ENCODE assay signal across 8 cellular contexts in genomic region chr22:35350539-35351503, GRCh38. TPM values are rescaled to one million over a fixed set of nuclear protein-coding genes. Genes with fewer than 3 reads are reported as not detected.
A peak's percentile ranks its signal among the peaks of the same experiment; 100 is the strongest.
DNase-seq lines count a peak whose midpoint lies in the region; ATAC-seq, FAIRE-seq and TF ChIP-seq lines count a peak whose summit lies in the region.

No MANE protein-coding gene starts in this region.

- H4K20me1 ChIP-seq in astrocyte (ENCODE audit: insufficient read depth, low read length), result no peaks in the 10 kb centered on the region
- no peaks in the 10 kb centered on the region for H4K20me1 ChIP-seq in hepatocyte (ENCODE audit: insufficient read depth, poor library complexity, severe bottlenecking)

- peak overlapping the region; percentile 89 for H3K9ac ChIP-seq in astrocyte (ENCODE audit: low read length)
- H3K9ac ChIP-seq in rectal smooth muscle tissue (ENCODE audit: low read length), result peak overlapping the region; percentile 43

- H3K79me2 ChIP-seq in astrocyte (ENCODE audit: insufficient read depth, low read length), result no peaks in the 10 kb centered on the region
- no peaks in the 10 kb centered on the region for H3K79me2 ChIP-seq in hepatocyte

- ATAC-seq in HG02938 (IDR thresholded peaks at IDR 0.05; ENCODE audit: unreplicated experiment), result peak; percentile 80

- H3K36me3 ChIP-seq in astrocyte (ENCODE audit: insufficient read depth, low read length) (no peaks in the 10 kb centered on the region), hepatocyte (replicated peaks; ENCODE audit: insufficient read depth, low read depth) (no peaks in the 10 kb centered on the region), rectal smooth muscle tissue (ENCODE audit: control insufficient read depth, insufficient read depth, low read length) (no peaks in the 10 kb centered on the region), vagina (peaks cover 0 to 21% of the 10 kb centered on the region in 2 donors)

- H3K36me3 Mint-ChIP-seq in astrocyte (ENCODE audit: low read depth, unreplicated experiment), result peaks cover 2% of the 10 kb centered on the region

- H3K9me3 Mint-ChIP-seq in astrocyte (ENCODE audit: unreplicated experiment), result no peaks in the 10 kb centered on the region

- H3K4me3 ChIP-seq in astrocyte (ENCODE audit: insufficient read depth, low read depth, low read length) (peak overlapping the region; percentile 69), hepatocyte (peak overlapping the region; percentile 22), rectal smooth muscle tissue (ENCODE audit: low read length) (peak overlapping the region; percentile 76), vagina (peak overlapping the region; percentile 48 to 57)

- TF ChIP-seq POLR2A in GM12892 (IDR thresholded peaks at IDR 0.05; ENCODE audit: low read depth, low read length) (no peak; the same call in 1 of the 2 replicates), vagina (IDR thresholded peaks at IDR 0.05) (peak in 1 of 2 donors; percentile 34)

- H3K27ac ChIP-seq in astrocyte (ENCODE audit: low read depth, low read length) (peak overlapping the region; percentile 27), hepatocyte (peak overlapping the region; percentile 74), rectal smooth muscle tissue (ENCODE audit: low read depth, low read length) (peak overlapping the region; percentile 80), vagina (peak overlapping the region; percentile 86)

- peaks cover 12% of the 10 kb centered on the region for H3K4me1 ChIP-seq in astrocyte (ENCODE audit: insufficient read depth, low read length)
- peaks cover 21% of the 10 kb centered on the region for H3K4me1 ChIP-seq in hepatocyte (ENCODE audit: insufficient read depth)
- peaks cover 12% of the 10 kb centered on the region for H3K4me1 ChIP-seq in rectal smooth muscle tissue (ENCODE audit: control insufficient read depth, insufficient read depth, low read length)
- peaks cover 37% of the 10 kb centered on the region for H3K4me1 ChIP-seq in vagina

- peak; percentile 70 for TF ChIP-seq CTCF in astrocyte (IDR thresholded peaks at IDR 0.05; ENCODE audit: insufficient read depth, low read depth, low read length)
- TF ChIP-seq CTCF in hepatocyte (IDR thresholded peaks at IDR 0.05; ENCODE audit: poor library complexity), result peak; percentile 98
- peak; percentile 84 to 94 (median 85) for TF ChIP-seq CTCF in vagina (IDR thresholded peaks at IDR 0.05)

- no peak overlapping the region for H3K27ac Mint-ChIP-seq in astrocyte (ENCODE audit: unreplicated experiment)

- peak; percentile 98 for FAIRE-seq in GM12892 (lab: Jason Lieb, UNC)
- peak; percentile 85 for FAIRE-seq in astrocyte (lab: Jason Lieb, UNC)

- DNase-seq in GM12892 (ENCODE audit: insufficient read length) (peak; percentile 97), NCI-H187 (lab: John Stamatoyannopoulos, UW) (peak; percentile 9 to 59), T-helper 22 cell (ENCODE audit: low read depth) (peak; percentile 74), astrocyte (ENCODE audit: low read depth) (peak; percentile 78), hepatocyte (ENCODE audit: low spot score) (peak; percentile 94), vagina (ENCODE audit: extremely low spot score in 2 of 2) (peak in 1 of 2 donors; percentile 97)

- no peaks in the 10 kb centered on the region for H3K9me2 ChIP-seq in hepatocyte (replicated peaks; ENCODE audit: insufficient read depth)

- H2AFZ ChIP-seq in astrocyte (ENCODE audit: low read depth, low read length), result peak overlapping the region; percentile 93
- peak overlapping the region; percentile 46 for H2AFZ ChIP-seq in hepatocyte

- no peaks in the 10 kb centered on the region for H3K27me3 Mint-ChIP-seq in astrocyte (ENCODE audit: low read depth, unreplicated experiment)

- peaks cover 15% of the 10 kb centered on the region for H3K4me1 Mint-ChIP-seq in astrocyte (ENCODE audit: low read depth, unreplicated experiment)

- H3K27me3 ChIP-seq in astrocyte (ENCODE audit: insufficient read depth, low read length), result no peaks in the 10 kb centered on the region
- no peaks in the 10 kb centered on the region for H3K27me3 ChIP-seq in hepatocyte
- H3K27me3 ChIP-seq in rectal smooth muscle tissue (ENCODE audit: control insufficient read depth, insufficient read depth, low read length), result no peaks in the 10 kb centered on the region
- H3K27me3 ChIP-seq in vagina, result no peaks in the 10 kb centered on the region

- no peaks in the 10 kb centered on the region for H3K9me3 ChIP-seq in astrocyte (ENCODE audit: insufficient read depth, low read depth, low read length)
- no peaks in the 10 kb centered on the region for H3K9me3 ChIP-seq in hepatocyte (ENCODE audit: low read depth)
- H3K9me3 ChIP-seq in vagina, result no peaks in the 10 kb centered on the region

- peak overlapping the region; percentile 81 for H3K4me3 Mint-ChIP-seq in astrocyte (ENCODE audit: unreplicated experiment)

- peak overlapping the region; percentile 97 for H3K4me2 ChIP-seq in astrocyte (ENCODE audit: low read length)
- H3K4me2 ChIP-seq in hepatocyte, result peak overlapping the region; percentile 87

- WGBS in hepatocyte (ENCODE audit: low lambda C conversion rate, missing lambda C conversion rate), result 3% methylated on average over 45 of the region's 47 CpGs

- intact Hi-C loops in vagina (cut with DNase I), result loop anchor here (5.0 kb wide), 1 partner anchor 236 kb away; no protein-coding TSS in a partner anchor

RNA-seq across cellular contexts. Expression of gene HMOX1, which starts 30.1 kb away (rescaled TPM):
- polyA plus RNA-seq in GM12892 (2012; ENCODE audit: missing spikeins), result 9.7 TPM
- total RNA-seq in astrocyte (14.0 and 17.0 TPM in 2 replicates), hepatocyte (34.8 and 43.8 TPM in 2 replicates), vagina (26.8 TPM)
- 51.0 and 58.6 TPM in 2 replicates for polyA plus RNA-seq in hepatocyte

RNA-seq across cellular contexts. Expression of gene MCM5, which starts 49.1 kb away (rescaled TPM):
- polyA plus RNA-seq in GM12892 (2012; ENCODE audit: missing spikeins), result 105 TPM
- 12.6 and 12.8 TPM in 2 replicates for total RNA-seq in astrocyte
- 16.0 and 36.1 TPM in 2 replicates for total RNA-seq in hepatocyte
- polyA plus RNA-seq in hepatocyte, result 21.7 and 24.4 TPM in 2 replicates
- 17.9 TPM for total RNA-seq in vagina

RNA-seq across cellular contexts. Expression of gene TOM1, which starts 51.1 kb away (rescaled TPM):
- 11.3 TPM for polyA plus RNA-seq in GM12892 (2012; ENCODE audit: missing spikeins)
- total RNA-seq in astrocyte (27.3 and 29.6 TPM in 2 replicates), hepatocyte (108 and 110 TPM in 2 replicates), vagina (120 TPM)
- 105 and 114 TPM in 2 replicates for polyA plus RNA-seq in hepatocyte

Comparison
In these comparisons a context has a peak if more than half of its experiments do, and no peak if none do; other contexts are left out.
1. H3K27ac ChIP-seq: peak in every context shown above with its lines; median percentile 86 in vagina; 80 in rectal smooth muscle tissue; 74 in hepatocyte; 27 in astrocyte.
2. H3K4me3 ChIP-seq: peak in every context shown above with its lines; median percentile 76 in rectal smooth muscle tissue; 69 in astrocyte; 52 in vagina; 22 in hepatocyte.